In genomic region chr20:46352370-46352938, GRCh38 we compare ENCODE assay signal across 20 cellular contexts. TPM values are rescaled to one million over a fixed set of nuclear protein-coding genes. Genes with fewer than 3 reads are reported as not detected.
DNase-seq lines count a peak whose midpoint lies in the region; ATAC-seq and TF ChIP-seq lines count a peak whose summit lies in the region.
"Had no signal": no experiment of that assay in that cellular context is flagged by ENCODE, and none has a peak within 500 bp of the region (broad histone marks: within the 10 kb centered on the region; RNA-seq: fewer than 3 reads in every experiment).

No MANE protein-coding gene starts in this region.

- H3K4me1 Mint-ChIP-seq in CD14-positive monocyte (peaks cover 27% of the 10 kb centered on the region), neural crest cell (peaks cover 33% of the 10 kb centered on the region), mesothelial cell of epicardium (peaks cover 32% of the 10 kb centered on the region)
- peaks cover 15% of the 10 kb centered on the region for H3K4me1 Mint-ChIP-seq in activated T-helper 17 cell treated with anti-CD3 and anti-CD28 coated beads, Interleukin-2, amount 50 U/mL, for 72 hours

- intact Hi-C loops in CD14-positive monocyte (cut with micrococcal nuclease), result no loop called here

- H3K27ac Mint-ChIP-seq in CD14-positive monocyte (peak overlapping the region in 2 of 7 donors; percentile 36 to 93), neural crest cell (ENCODE audit: unreplicated experiment) (peak overlapping the region; percentile 67), mesothelial cell of epicardium (no peak overlapping the region)
- H3K27ac Mint-ChIP-seq in activated T-helper 17 cell treated with anti-CD3 and anti-CD28 coated beads, Interleukin-2, amount 50 U/mL, for 72 hours, result peak overlapping the region; percentile 90

- TF ChIP-seq CTCF in CD14-positive monocyte (IDR thresholded peaks at IDR 0.05) (no peak), neural crest cell (conservative IDR thresholded peaks at IDR 0.05) (no peak), mesothelial cell of epicardium (IDR thresholded peaks at IDR 0.05; ENCODE audit: unreplicated experiment) (no peak)

- DNase-seq in CD14-positive monocyte (ENCODE audit: low spot score) (peak; percentile 15), neural crest cell (ENCODE audit: low read depth, low spot score) (no peak), NCI-H128 (lab: John Stamatoyannopoulos, UW; ENCODE audit: unreplicated experiment) (no peak), mesothelial cell of epicardium (ENCODE audit: low spot score in 2 of 2, unreplicated experiment in 2 of 2) (no peak), NCI-H524 (lab: John Stamatoyannopoulos, UW) (no peak)
- DNase-seq: DND-41, GM23248, HCEC 1CT, NCI-H1417, NCI-H187, NCI-H226, NCI-H526, SJCRH30 had no signal

- TF ChIP-seq POLR2A in GM19193 (IDR thresholded peaks at IDR 0.05; ENCODE audit: extremely low read depth, insufficient read depth, insufficient read length), result peak; percentile 26

- H3K9me3 Mint-ChIP-seq in CD14-positive monocyte (peaks cover 0 to 2% (median 0%) of the 10 kb centered on the region in 7 donors), neural crest cell (no peaks in the 10 kb centered on the region), mesothelial cell of epicardium (no peaks in the 10 kb centered on the region)
- H3K9me3 Mint-ChIP-seq in activated T-helper 17 cell treated with anti-CD3 and anti-CD28 coated beads, Interleukin-2, amount 50 U/mL, for 72 hours, result no peaks in the 10 kb centered on the region

- H3K27me3 Mint-ChIP-seq in CD14-positive monocyte (ENCODE audit: low read depth in 3 of 3), result peaks cover 0 to 2% (median 0%) of the 10 kb centered on the region in 3 donors
- no peaks in the 10 kb centered on the region for H3K27me3 Mint-ChIP-seq in activated T-helper 17 cell treated with anti-CD3 and anti-CD28 coated beads, Interleukin-2, amount 50 U/mL, for 72 hours
- no peaks in the 10 kb centered on the region for H3K27me3 Mint-ChIP-seq in neural crest cell (ENCODE audit: low read depth)
- no peaks in the 10 kb centered on the region for H3K27me3 Mint-ChIP-seq in mesothelial cell of epicardium (ENCODE audit: low read depth)

- H3K36me3 Mint-ChIP-seq in CD14-positive monocyte, result peaks cover 55 to 81% of the 10 kb centered on the region in 2 donors
- peaks cover 53% of the 10 kb centered on the region for H3K36me3 Mint-ChIP-seq in activated T-helper 17 cell treated with anti-CD3 and anti-CD28 coated beads, Interleukin-2, amount 50 U/mL, for 72 hours (ENCODE audit: low read depth)
- no peaks in the 10 kb centered on the region for H3K36me3 Mint-ChIP-seq in neural crest cell (ENCODE audit: low read depth)
- peaks cover 10% of the 10 kb centered on the region for H3K36me3 Mint-ChIP-seq in mesothelial cell of epicardium

- ATAC-seq in activated T-helper 17 cell treated with anti-CD3 and anti-CD28 coated beads, Interleukin-2, amount 50 U/mL, for 72 hours (replicated peaks), result no peak
- ATAC-seq in GM21447 (IDR thresholded peaks at IDR 0.05; ENCODE audit: unreplicated experiment), result no peak
- ATAC-seq: A549, Panc1 had no signal

- H3K4me3 Mint-ChIP-seq in CD14-positive monocyte (no peak overlapping the region), neural crest cell (no peak overlapping the region), mesothelial cell of epicardium (no peak overlapping the region)
- no peak overlapping the region for H3K4me3 Mint-ChIP-seq in activated T-helper 17 cell treated with anti-CD3 and anti-CD28 coated beads, Interleukin-2, amount 50 U/mL, for 72 hours

RNA-seq across cellular contexts. Expression of gene CDH22, which starts 44.2 kb away (rescaled TPM):
- polyA plus RNA-seq in CD14-positive monocyte, result not detected
- not detected for total RNA-seq in activated T-helper 17 cell treated with anti-CD3 and anti-CD28 coated beads, Interleukin-2, amount 50 U/mL, for 72 hours
- total RNA-seq in neural crest cell (0.09 TPM in 1 of 2 replicates, not detected in the other), mesothelial cell of epicardium (0.14 to 0.18 TPM in 2 of 3 replicates, not detected in the other)
- total RNA-seq: G401, GM23248 had no signal
- polyA plus RNA-seq: A549, BJ, GM23248 had no signal

RNA-seq across cellular contexts. Expression of gene ELMO2, which starts 54.0 kb away (rescaled TPM):
- 10 to 100 TPM; 35.3 to 42.3 TPM for polyA plus RNA-seq in CD14-positive monocyte
- total RNA-seq in activated T-helper 17 cell treated with anti-CD3 and anti-CD28 coated beads, Interleukin-2, amount 50 U/mL, for 72 hours, result 10 to 100 TPM; 54.6 to 57.2 TPM
- total RNA-seq in neural crest cell (62.4 and 70.1 TPM in 2 replicates), mesothelial cell of epicardium (53.2 to 56.5 TPM (median 54.2 TPM) in 3 replicates)
